In the genomic region with DNA sequence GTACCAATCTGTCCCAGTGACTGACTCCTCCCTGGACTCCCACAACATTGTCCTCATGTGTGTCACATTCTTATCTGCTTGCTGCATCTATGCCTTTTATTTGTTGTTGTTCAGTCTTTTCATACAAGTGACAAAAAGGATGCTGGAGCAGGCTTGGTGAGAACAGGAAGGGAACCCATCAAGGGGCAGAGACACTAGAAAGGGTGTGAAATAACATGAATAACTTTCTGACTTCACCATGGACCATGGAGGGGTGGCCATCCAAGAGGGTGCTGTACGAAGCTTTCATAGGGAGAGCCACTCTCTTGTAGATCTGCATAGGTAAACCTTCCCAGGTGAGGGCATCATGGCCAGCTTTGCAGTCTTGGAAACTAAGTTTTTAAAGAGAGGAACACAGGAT, we compare ENCODE assay signal across 15 cellular contexts. TPM values are rescaled to one million over a fixed set of nuclear protein-coding genes. Genes with fewer than 3 reads are reported as not detected.
"Had no signal": no experiment of that assay in that cellular context is flagged by ENCODE, and none has a peak within 500 bp of the region (broad histone marks: within the 10 kb centered on the region; RNA-seq: fewer than 3 reads in every experiment).

No MANE protein-coding gene starts in this region.

- H3K27me3 ChIP-seq: neutrophil, stomach, uterus had no signal

- H3K27ac ChIP-seq: hepatocyte, neutrophil, stomach, tibial artery had no signal

- H3K27me3 Mint-ChIP-seq: activated CD4-positive, alpha-beta T cell treated with anti-CD3 and anti-CD28 coated beads, Interleukin-2, amount 10 ng/mL, durations not matched to agents 7 days and 5 days; activated CD8-positive, alpha-beta memory T cell treated with anti-CD3 and anti-CD28 coated beads, Interleukin-2, amount 10 ng/mL, durations not matched to agents 7 days and 5 days had no signal

- H3K27ac Mint-ChIP-seq: activated CD4-positive, alpha-beta T cell treated with anti-CD3 and anti-CD28 coated beads, Interleukin-2, amount 10 ng/mL, durations not matched to agents 7 days and 5 days; activated CD8-positive, alpha-beta memory T cell treated with anti-CD3 and anti-CD28 coated beads, Interleukin-2, amount 10 ng/mL, durations not matched to agents 7 days and 5 days; mesothelial cell of epicardium had no signal

- H3K4me3 Mint-ChIP-seq: activated CD4-positive, alpha-beta T cell treated with anti-CD3 and anti-CD28 coated beads, Interleukin-2, amount 10 ng/mL, durations not matched to agents 7 days and 5 days; activated CD8-positive, alpha-beta memory T cell treated with anti-CD3 and anti-CD28 coated beads, Interleukin-2, amount 10 ng/mL, durations not matched to agents 7 days and 5 days; mesothelial cell of epicardium had no signal

- H3K4me1 ChIP-seq: tibial artery, uterus had no signal

- H3K4me3 ChIP-seq: hepatocyte, stomach, tibial artery, uterus had no signal

- H3K36me3 ChIP-seq: neutrophil, stomach, tibial artery, uterus had no signal

- ATAC-seq: activated CD8-positive, alpha-beta memory T cell treated with anti-CD3 and anti-CD28 coated beads, Interleukin-2, amount 10 ng/mL, durations not matched to agents 7 days and 5 days had no signal

- H3K4me1 Mint-ChIP-seq: mesothelial cell of epicardium had no signal

- DNase-seq: activated CD4-positive, alpha-beta T cell treated with anti-CD3 and anti-CD28 coated beads, Interleukin-2, amount 10 ng/mL, durations not matched to agents 7 days and 5 days; activated CD8-positive, alpha-beta memory T cell treated with anti-CD3 and anti-CD28 coated beads, Interleukin-2, amount 10 ng/mL, durations not matched to agents 7 days and 5 days; central memory CD4-positive, alpha-beta T cell; cortex of kidney; effector CD8-positive, alpha-beta T cell; erythroblast; stomach; tibial artery; uterus had no signal

- H3K9me3 ChIP-seq: uterus had no signal

- H3K36me3 Mint-ChIP-seq: mesothelial cell of epicardium had no signal

RNA-seq across cellular contexts. Expression of a gene that starts 14.5 kb away (rescaled TPM):
- total RNA-seq: astrocyte, kidney epithelial cell, mesothelial cell of epicardium, myocyte had no signal

RNA-seq across cellular contexts. Expression of a gene that starts 49.7 kb away (rescaled TPM):
- total RNA-seq: astrocyte, kidney epithelial cell, mesothelial cell of epicardium, myocyte had no signal
